ENCODE assay signal across 16 cellular contexts in genomic region chr16:47984669-47985068, GRCh38.
DNase-seq lines count a peak whose midpoint lies in the region; ATAC-seq and TF ChIP-seq lines count a peak whose summit lies in the region.
"Had no signal": no experiment of that assay in that cellular context is flagged by ENCODE, and none has a peak within 500 bp of the region (broad histone marks: within the 10 kb centered on the region; RNA-seq: fewer than 3 reads in every experiment).

No MANE protein-coding gene starts in this region.

- no peaks in the 10 kb centered on the region for H4K20me1 ChIP-seq in neural progenitor cell (ENCODE audit: low read depth)

- peak; percentile 22 for DNase-seq in astrocyte of the spinal cord (ENCODE audit: low read depth, low spot score)
- DNase-seq in neural progenitor cell (ENCODE audit: low spot score) = no peak
- peak; percentile 9 for DNase-seq in smooth muscle cell of the brain vasculature (ENCODE audit: low read depth, low spot score)
- DNase-seq in NCI-H2107 (lab: John Stamatoyannopoulos, UW) = no peak
- DNase-seq in Peyer's patch = no peak
- DNase-seq: C1 segment of cervical spinal cord; Calu3; CD4-positive, alpha-beta memory T cell; COR-L47; DMS53; DMS79 treated with DMSO at 0.1 percent for 48 hours; GF-D8; GM23248; H7; HCEC 1CT had no signal

- peaks cover 2% of the 10 kb centered on the region for H3K27me3 Mint-ChIP-seq in neural progenitor cell (ENCODE audit: insufficient read depth, low read depth)

- peaks cover 3% of the 10 kb centered on the region for H3K9me3 Mint-ChIP-seq in neural progenitor cell

- H3K4me1 Mint-ChIP-seq in neural progenitor cell = peaks cover 24% of the 10 kb centered on the region
- H3K4me1 Mint-ChIP-seq: CD4-positive, alpha-beta memory T cell had no signal

- ATAC-seq in HG02623 (IDR thresholded peaks at IDR 0.05; ENCODE audit: unreplicated experiment) = no peak

- no peak overlapping the region for H3K4me2 ChIP-seq in neural progenitor cell

- H3K27me3 ChIP-seq in neural progenitor cell (no peaks in the 10 kb centered on the region), Peyer's patch (no peaks in the 10 kb centered on the region)

- H3F3A ChIP-seq in neural progenitor cell (ENCODE audit: low read depth) = peaks cover 11% of the 10 kb centered on the region

- no peak overlapping the region for H3K27ac ChIP-seq in neural progenitor cell
- H3K27ac ChIP-seq in Peyer's patch = no peak overlapping the region
- H3K27ac ChIP-seq: GM23248 had no signal

- H3K36me3 Mint-ChIP-seq in neural progenitor cell = no peaks in the 10 kb centered on the region
- H3K36me3 Mint-ChIP-seq: CD4-positive, alpha-beta memory T cell had no signal

- no peak for TF ChIP-seq CTCF in astrocyte of the spinal cord (IDR thresholded peaks at IDR 0.05; ENCODE audit: low read depth, low read length)
- no peak for TF ChIP-seq CTCF in neural progenitor cell (IDR thresholded peaks at IDR 0.05)
- TF ChIP-seq CTCF in Peyer's patch (IDR thresholded peaks at IDR 0.05) = no peak

- no peaks in the 10 kb centered on the region for H3K9me3 ChIP-seq in neural progenitor cell (ENCODE audit: low read depth)
- no peaks in the 10 kb centered on the region for H3K9me3 ChIP-seq in Peyer's patch

- H3K36me3 ChIP-seq in neural progenitor cell (no peaks in the 10 kb centered on the region), Peyer's patch (no peaks in the 10 kb centered on the region)

- H3K9ac ChIP-seq in neural progenitor cell = no peak overlapping the region
- H3K9ac ChIP-seq: GM23248 had no signal

- H3K4me3 Mint-ChIP-seq in neural progenitor cell = no peak overlapping the region
- H3K4me3 Mint-ChIP-seq: CD4-positive, alpha-beta memory T cell had no signal

- no peak overlapping the region for H2AFZ ChIP-seq in neural progenitor cell (replicated peaks)
- H2AFZ ChIP-seq: GM23248 had no signal

- in situ Hi-C loops in astrocyte of the spinal cord (cut with HindIII; ENCODE audit: low sequenced_read_pairs) = no loop called here

- H3K4me3 ChIP-seq in astrocyte of the spinal cord (ENCODE audit: low read depth, low read length) = no peak overlapping the region
- no peak overlapping the region for H3K4me3 ChIP-seq in neural progenitor cell
- H3K4me3 ChIP-seq in Peyer's patch = no peak overlapping the region
- H3K4me3 ChIP-seq: GM23248 had no signal

- H3K27ac Mint-ChIP-seq in neural progenitor cell = peak overlapping the region; percentile 62
- H3K27ac Mint-ChIP-seq: CD4-positive, alpha-beta memory T cell had no signal

- H3K79me2 ChIP-seq in neural progenitor cell (ENCODE audit: low read depth) = no peaks in the 10 kb centered on the region

- peaks cover 26% of the 10 kb centered on the region for H3K4me1 ChIP-seq in neural progenitor cell
- no peaks in the 10 kb centered on the region for H3K4me1 ChIP-seq in Peyer's patch

- no peak for TF ChIP-seq POLR2A in Peyer's patch (IDR thresholded peaks at IDR 0.05)

Comparison
In these comparisons a context has a peak if more than half of its experiments do, and no peak if none do; other contexts are left out.
1. DNase-seq: peak in astrocyte of the spinal cord (single experiment) and smooth muscle cell of the brain vasculature (single experiment); none in neural progenitor cell (single experiment), NCI-H2107 (single experiment) and Peyer's patch (0 of 3).